ENCODE assay signal across 12 cellular contexts in the genomic region with DNA sequence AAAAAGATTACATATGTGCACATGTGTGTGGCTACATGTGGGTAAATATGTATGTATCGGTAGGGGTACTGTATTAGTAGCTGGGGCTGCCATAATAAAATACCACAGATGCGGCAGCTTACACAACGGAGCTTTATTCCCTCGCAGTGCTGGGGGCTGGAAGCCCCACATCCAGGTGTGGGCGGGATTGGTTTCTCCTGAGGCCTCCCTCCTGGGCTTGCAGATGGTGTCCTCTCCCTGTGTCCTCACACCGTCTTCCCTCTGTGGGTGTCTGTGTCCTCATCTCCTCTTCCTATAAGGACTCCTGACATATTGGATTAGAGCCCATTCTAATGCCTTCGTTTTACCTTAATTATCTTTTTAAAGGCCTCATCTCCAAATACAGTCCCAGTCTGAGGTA.
A peak's percentile ranks its signal among the peaks of the same experiment; 100 is the strongest.
DNase-seq lines count a peak whose midpoint lies in the region; ATAC-seq, FAIRE-seq and TF ChIP-seq lines count a peak whose summit lies in the region.
"Had no signal": no experiment of that assay in that cellular context is flagged by ENCODE, and none has a peak within 500 bp of the region (broad histone marks: within the 10 kb centered on the region; RNA-seq: fewer than 3 reads in every experiment).

No MANE protein-coding gene starts in this region.

- BruUV-seq in GM12878 (replicated peaks; lab: Mats Ljungman, UMichigan), result no TSS peak

- H3K9me3 ChIP-seq in heart right ventricle, result peaks cover 0 to 3% (median 0%) of the 10 kb centered on the region in 11 donors
- peaks cover 19% of the 10 kb centered on the region; the same call in 2 of the 3 replicates for H3K9me3 ChIP-seq in GM12878 (replicated peaks; ENCODE audit: control insufficient read depth, insufficient read depth, low read length)
- H3K9me3 ChIP-seq in mesodermal cell (ENCODE audit: control insufficient read depth, low read length), result peaks cover 3% of the 10 kb centered on the region
- no peaks in the 10 kb centered on the region for H3K9me3 ChIP-seq in mucosa of descending colon

- H3K27ac ChIP-seq in heart right ventricle (peak overlapping the region in 8 of 10 donors; percentile 41 to 94 (median 78)), GM12878 (ENCODE audit: control insufficient read depth, insufficient read depth) (peak overlapping the region; percentile 81), mesodermal cell (ENCODE audit: low read depth, low read length, severe bottlenecking) (no peak overlapping the region)

- POLR2A ChIA-PET in GM12878 (lab: Charles Lee), result no interaction called here

- DNase-seq in heart right ventricle (no peak), left ventricle myocardium superior (no peak), GM12878 (ENCODE audit: low read depth, low spot score) (no peak), mucosa of descending colon (no peak), NCI-H2029 treated with DMSO at 0.1 percent for 48 hours (lab: John Stamatoyannopoulos, UW) (no peak), glomerular visceral epithelial cell (ENCODE audit: extremely low spot score) (no peak)
- no peak for DNase-seq in activated effector memory CD4-positive, alpha-beta T cell treated with anti-CD3 and anti-CD28 coated beads, Interleukin-2, amount 50 U/mL, for 16 hours
- DNase-seq: effector CD4-positive, alpha-beta T cell; NCI-H226; RPMI8226 had no signal

- no peak overlapping the region for H3K4me2 ChIP-seq in GM12878 (ENCODE audit: control insufficient read depth, insufficient read depth)

- WGBS in heart right ventricle, 2 donors, result 86 to 93% methylated on average over 7 of the region's 7 CpGs
- WGBS in GM12878 (ENCODE audit: insufficient coverage, insufficient replicate concordance, low lambda C conversion rate, missing lambda C conversion rate), result 99% methylated on average over 7 of the region's 7 CpGs
- 93 to 98% methylated on average over 4 to 6 of the region's 7 CpGs for WGBS in mesodermal cell (ENCODE audit: insufficient coverage in 2 of 2), 2 experiments

- no peaks in the 10 kb centered on the region for H4K20me1 ChIP-seq in GM12878 (ENCODE audit: control insufficient read depth, insufficient read depth)

- SMC1A ChIA-PET in GM12878 (lab: Charles Lee; ENCODE audit: uncharacterized antibody, unreplicated experiment), result interaction anchor here (3.9 kb wide), 1 partner anchor 98 kb away, joined by 30 read pairs; a partner anchor contains a TSS

- in situ Hi-C loops in GM12878 (cut with MboI), result no loop called here

- intact Hi-C loops in heart right ventricle (cut with DNase I), result loop anchor here in 3 of 10 donors (5.0 to 10.0 kb wide), 2 partner anchors 36 to 559 kb away; no protein-coding TSS in a partner anchor
- intact Hi-C loops in left ventricle myocardium superior (cut with micrococcal nuclease), result no loop called here
- intact Hi-C loops in GM12878 (cut with micrococcal nuclease; ENCODE audit: unreplicated experiment), result loop anchor here (10.0 kb wide), 1 partner anchor 929 kb away; no protein-coding TSS in a partner anchor
- intact Hi-C loops in mucosa of descending colon (cut with DNase I, micrococcal nuclease), result no loop called here

- RAD21 ChIA-PET in GM12878 (lab: Charles Lee; ENCODE audit: unreplicated experiment), result interaction anchor here (1.6 to 4.1 kb wide), 2 partner anchors 9 to 97 kb away, joined by 7 to 16 read pairs; a partner anchor contains a TSS

- no peak for TF ChIP-seq POLR2A in GM12878 (IDR thresholded peaks at IDR 0.05; ENCODE audit: low read depth, low read length)

- no peak for FAIRE-seq in GM12878 (lab: Jason Lieb, UNC)
- FAIRE-seq: TTC549 had no signal

- H3K9ac ChIP-seq in GM12878 (ENCODE audit: control insufficient read depth, insufficient read depth, low read length), result no peak overlapping the region

- H3K27me3 ChIP-seq in heart right ventricle (no peaks in the 10 kb centered on the region), GM12878 (replicated peaks in 1 of 2; ENCODE audit: control insufficient read depth in 2 of 2, insufficient read depth in 2 of 2, low read length in 1 of 2) (no peaks in the 10 kb centered on the region)

- H3K36me3 ChIP-seq in heart right ventricle (no peaks in the 10 kb centered on the region), GM12878 (ENCODE audit: control insufficient read depth in 2 of 2, insufficient read depth in 2 of 2, low read length in 1 of 2) (no peaks in the 10 kb centered on the region), mesodermal cell (ENCODE audit: control insufficient read depth, insufficient read depth, low read length) (no peaks in the 10 kb centered on the region), mucosa of descending colon (ENCODE audit: low read depth) (no peaks in the 10 kb centered on the region)

- no peak for TF ChIP-seq RAD21 in GM12878 (IDR thresholded peaks at IDR 0.05; ENCODE audit: insufficient read depth, low read depth, low read length)

- H3K79me2 ChIP-seq in GM12878 (ENCODE audit: control insufficient read depth, insufficient read depth, low read length), result no peaks in the 10 kb centered on the region

- peak overlapping the region in 3 of 10 donors; percentile 31 to 40 (median 38) for H3K4me3 ChIP-seq in heart right ventricle
- H3K4me3 ChIP-seq in GM12878, result no peak overlapping the region
- H3K4me3 ChIP-seq in mesodermal cell (ENCODE audit: extremely low read depth, insufficient read depth, low read length, poor library complexity, severe bottlenecking), result peak overlapping the region; percentile 17
- H3K4me3 ChIP-seq in mucosa of descending colon, result no peak overlapping the region

- TF ChIP-seq CTCF in heart right ventricle (IDR thresholded peaks at IDR 0.05) (no peak), GM12878 (IDR thresholded peaks at IDR 0.05 in 2 of 3, conservative IDR thresholded peaks at IDR 0.05 in 1 of 3; ENCODE audit: control insufficient read depth in 2 of 3, extremely low read depth in 1 of 3, insufficient read depth in 1 of 3, low read depth in 3 of 3, low read length in 3 of 3) (no peak), mucosa of descending colon (IDR thresholded peaks at IDR 0.05) (no peak)

- CTCF ChIA-PET in GM12878 (lab: Yijun Ruan, JAX), result interaction anchor here (0.6 to 3.2 kb wide), 3 partner anchors 10 to 553 kb away, joined by 3 to 13 read pairs (median 5); no protein-coding TSS in a partner anchor

- no peak overlapping the region for H2AFZ ChIP-seq in GM12878 (ENCODE audit: control insufficient read depth, low read depth, low read length)

- no peak for ATAC-seq in heart right ventricle
- ATAC-seq in left ventricle myocardium superior, result no peak
- no peak for ATAC-seq in GM12878
- ATAC-seq in mucosa of descending colon, result no peak

- no peak for TF ChIP-seq EP300 in GM12878 (IDR thresholded peaks at IDR 0.05; ENCODE audit: borderline replicate concordance in 1 of 2, control insufficient read depth in 1 of 2, low read depth in 2 of 2, low read length in 2 of 2)

- peaks cover 0 to 92% (median 41%) of the 10 kb centered on the region in 9 donors for H3K4me1 ChIP-seq in heart right ventricle
- peaks cover 38% of the 10 kb centered on the region for H3K4me1 ChIP-seq in GM12878 (ENCODE audit: control insufficient read depth, insufficient read depth, low read length)
- H3K4me1 ChIP-seq in mesodermal cell (ENCODE audit: control insufficient read depth, insufficient read depth, low read length, poor library complexity, severe bottlenecking), result peaks cover 10% of the 10 kb centered on the region
- H3K4me1 ChIP-seq in mucosa of descending colon (ENCODE audit: low read depth), result peaks cover 57% of the 10 kb centered on the region

TF ChIP-seq in GM12878, 131 proteins besides CTCF, POLR2A, EP300 and RAD21 (continues in another document):
- TF ChIP-seq CBX3 (IDR thresholded peaks at IDR 0.05; ENCODE audit: borderline replicate concordance, low read depth), result no peak
- no peak for TF ChIP-seq LARP7 (IDR thresholded peaks at IDR 0.05)
- TF ChIP-seq FOS (IDR thresholded peaks at IDR 0.05; ENCODE audit: borderline replicate concordance, extremely low read depth, insufficient read length), result no peak
- no peak for TF ChIP-seq CREM (IDR thresholded peaks at IDR 0.05; ENCODE audit: low read depth)
- no peak for TF ChIP-seq ZNF207 (IDR thresholded peaks at IDR 0.05; ENCODE audit: borderline replicate concordance)
- no peak for TF ChIP-seq ETV6 (conservative IDR thresholded peaks at IDR 0.05 in 1 of 2, IDR thresholded peaks at IDR 0.05 in 1 of 2; ENCODE audit: borderline replicate concordance in 1 of 2, low read depth in 1 of 2)
- no peak for TF ChIP-seq YY1 (IDR thresholded peaks at IDR 0.05; ENCODE audit: low read depth, low read length)
- TF ChIP-seq NBN (IDR thresholded peaks at IDR 0.05), result no peak
- TF ChIP-seq, protein P1, sequence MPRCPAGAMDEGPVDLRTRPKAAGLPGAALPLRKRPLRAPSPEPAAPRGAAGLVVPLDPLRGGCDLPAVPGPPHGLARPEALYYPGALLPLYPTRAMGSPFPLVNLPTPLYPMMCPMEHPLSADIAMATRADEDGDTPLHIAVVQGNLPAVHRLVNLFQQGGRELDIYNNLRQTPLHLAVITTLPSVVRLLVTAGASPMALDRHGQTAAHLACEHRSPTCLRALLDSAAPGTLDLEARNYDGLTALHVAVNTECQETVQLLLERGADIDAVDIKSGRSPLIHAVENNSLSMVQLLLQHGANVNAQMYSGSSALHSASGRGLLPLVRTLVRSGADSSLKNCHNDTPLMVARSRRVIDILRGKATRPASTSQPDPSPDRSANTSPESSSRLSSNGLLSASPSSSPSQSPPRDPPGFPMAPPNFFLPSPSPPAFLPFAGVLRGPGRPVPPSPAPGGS (IDR thresholded peaks at IDR 0.05; ENCODE audit: borderline replicate concordance, insufficient read depth, low read depth, low read length, poor library complexity, severe bottlenecking), result no peak
- TF ChIP-seq SRF (IDR thresholded peaks at IDR 0.05; ENCODE audit: low read depth in 2 of 2, low read length in 2 of 2), result no peak
- TF ChIP-seq, protein P2, sequence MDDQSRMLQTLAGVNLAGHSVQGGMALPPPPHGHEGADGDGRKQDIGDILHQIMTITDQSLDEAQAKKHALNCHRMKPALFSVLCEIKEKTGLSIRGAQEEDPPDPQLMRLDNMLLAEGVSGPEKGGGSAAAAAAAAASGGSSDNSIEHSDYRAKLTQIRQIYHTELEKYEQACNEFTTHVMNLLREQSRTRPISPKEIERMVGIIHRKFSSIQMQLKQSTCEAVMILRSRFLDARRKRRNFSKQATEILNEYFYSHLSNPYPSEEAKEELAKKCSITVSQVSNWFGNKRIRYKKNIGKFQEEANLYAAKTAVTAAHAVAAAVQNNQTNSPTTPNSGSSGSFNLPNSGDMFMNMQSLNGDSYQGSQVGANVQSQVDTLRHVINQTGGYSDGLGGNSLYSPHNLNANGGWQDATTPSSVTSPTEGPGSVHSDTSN (IDR thresholded peaks at IDR 0.05; ENCODE audit: insufficient replicate concordance, low read depth, low read length), result no peak
- TF ChIP-seq DPF2 (IDR thresholded peaks at IDR 0.05), result no peak
- TF ChIP-seq SREBF1 (IDR thresholded peaks at IDR 0.05; ENCODE audit: low read length), result no peak
